ENCODE assay signal across 27 cellular contexts in the genomic region with DNA sequence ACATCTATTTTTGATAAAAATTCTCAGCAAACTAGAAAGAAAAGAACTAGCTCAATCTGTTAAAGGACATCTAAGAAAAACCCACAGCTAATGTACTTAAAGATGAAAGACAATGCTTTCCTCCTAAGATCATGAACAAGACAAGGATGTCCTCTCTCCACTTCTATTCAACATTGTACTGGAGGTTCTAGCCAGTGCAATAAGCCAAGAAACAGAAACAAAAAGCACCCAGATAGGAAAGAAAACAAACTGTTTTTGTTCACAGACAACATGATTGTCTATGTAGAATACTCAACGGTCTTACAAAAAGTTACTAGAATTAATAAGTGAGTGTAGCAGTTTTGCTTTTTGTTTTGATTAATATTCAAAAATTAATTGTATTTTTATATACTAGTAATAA. TPM values are rescaled to one million over a fixed set of nuclear protein-coding genes. Genes with fewer than 3 reads are reported as not detected.
A peak's percentile ranks its signal among the peaks of the same experiment; 100 is the strongest.
DNase-seq lines count a peak whose midpoint lies in the region; ATAC-seq and TF ChIP-seq lines count a peak whose summit lies in the region.
"Had no signal": no experiment of that assay in that cellular context is flagged by ENCODE, and none has a peak within 500 bp of the region (broad histone marks: within the 10 kb centered on the region; RNA-seq: fewer than 3 reads in every experiment).

No MANE protein-coding gene starts in this region.

- H3K9me3 ChIP-seq in DND-41 (ENCODE audit: insufficient read depth, low read length, severe bottlenecking), result no peaks in the 10 kb centered on the region

- peaks cover 17% of the 10 kb centered on the region for H4K20me1 ChIP-seq in DND-41 (ENCODE audit: insufficient read depth, low read length)

- H2AFZ ChIP-seq in DND-41 (ENCODE audit: low read depth, low read length), result no peak overlapping the region

- H3K27me3 ChIP-seq in DND-41 (ENCODE audit: insufficient read depth, low read length, poor library complexity), result no peaks in the 10 kb centered on the region
- H3K27me3 ChIP-seq: heart left ventricle had no signal

- TF ChIP-seq CTCF in DND-41 (IDR thresholded peaks at IDR 0.05; ENCODE audit: borderline replicate concordance, extremely low read depth, low read length, poor library complexity, severe bottlenecking), result no peak

- H3K4me3 Mint-ChIP-seq in activated CD4-positive, alpha-beta T cell treated with anti-CD3 and anti-CD28 coated beads, Interleukin-2, amount 10 ng/mL, durations not matched to agents 24 days and 14 days, result peak overlapping the region; percentile 62
- H3K4me3 Mint-ChIP-seq in activated T-helper 1 cell treated with anti-CD3 and anti-CD28 coated beads, Interleukin-12 subunit alpha, Interleukin-12 subunit beta, Interleukin-2, Interleukin-4 antibody, amounts not matched to agents 30 ng/mL and 10 ng/mL and 1 ng/mL, durations not matched to agents 14 hours and 24 hours and 36 hours, result peak overlapping the region; percentile 65
- peak overlapping the region; percentile 6 to 78 (median 63) for H3K4me3 Mint-ChIP-seq in naive thymus-derived CD8-positive, alpha-beta T cell
- H3K4me3 Mint-ChIP-seq: B cell, memory B cell had no signal

- H3K4me1 Mint-ChIP-seq in activated CD4-positive, alpha-beta T cell treated with anti-CD3 and anti-CD28 coated beads, Interleukin-2, amount 10 ng/mL, durations not matched to agents 24 days and 14 days, result peaks cover 37% of the 10 kb centered on the region
- peaks cover 40% of the 10 kb centered on the region for H3K4me1 Mint-ChIP-seq in activated T-helper 1 cell treated with anti-CD3 and anti-CD28 coated beads, Interleukin-12 subunit alpha, Interleukin-12 subunit beta, Interleukin-2, Interleukin-4 antibody, amounts not matched to agents 30 ng/mL and 10 ng/mL and 1 ng/mL, durations not matched to agents 14 hours and 24 hours and 36 hours (ENCODE audit: low read depth)
- peaks cover 21 to 62% (median 46%) of the 10 kb centered on the region in 4 donors for H3K4me1 Mint-ChIP-seq in naive thymus-derived CD8-positive, alpha-beta T cell

- H3K9ac ChIP-seq in DND-41 (ENCODE audit: low read depth, low read length), result no peak overlapping the region

- H3K27ac Mint-ChIP-seq in activated CD4-positive, alpha-beta T cell treated with anti-CD3 and anti-CD28 coated beads, Interleukin-2, amount 10 ng/mL, durations not matched to agents 24 days and 14 days, result peak overlapping the region; percentile 78
- H3K27ac Mint-ChIP-seq in activated T-helper 1 cell treated with anti-CD3 and anti-CD28 coated beads, Interleukin-12 subunit alpha, Interleukin-12 subunit beta, Interleukin-2, Interleukin-4 antibody, amounts not matched to agents 30 ng/mL and 10 ng/mL and 1 ng/mL, durations not matched to agents 14 hours and 24 hours and 36 hours, result peak overlapping the region; percentile 66
- peak overlapping the region; percentile 63 to 100 (median 90) for H3K27ac Mint-ChIP-seq in naive thymus-derived CD8-positive, alpha-beta T cell
- H3K27ac Mint-ChIP-seq: B cell, memory B cell had no signal

- H3K36me3 ChIP-seq in DND-41 (ENCODE audit: insufficient read depth, low read length), result peaks cover 30% of the 10 kb centered on the region
- H3K36me3 ChIP-seq: cardiac muscle cell, heart left ventricle, tibial nerve had no signal

- peak; percentile 64 for DNase-seq in activated CD4-positive, alpha-beta T cell treated with anti-CD3 and anti-CD28 coated beads, Interleukin-2, amount 10 ng/mL, durations not matched to agents 24 days and 14 days
- no peak for DNase-seq in activated CD4-positive, alpha-beta T cell treated with anti-CD3 and anti-CD28 coated beads for 48 hours
- no peak for DNase-seq in DND-41
- DNase-seq in activated T-helper 1 cell treated with anti-CD3 and anti-CD28 coated beads, Interleukin-12 subunit alpha, Interleukin-12 subunit beta, Interleukin-2, Interleukin-4 antibody, amounts not matched to agents 30 ng/mL and 10 ng/mL and 1 ng/mL, durations not matched to agents 14 hours and 24 hours and 36 hours (ENCODE audit: low spot score), result no peak
- DNase-seq in naive thymus-derived CD8-positive, alpha-beta T cell, result peak in 3 of 10 donors; percentile 40 to 63 (median 55)
- DNase-seq: activated CD4-positive, alpha-beta T cell treated with anti-CD3 and anti-CD28 coated beads, Interleukin-2, amount 50 U/mL, for 1 hour; dorsolateral prefrontal cortex; heart left ventricle; left colon; NCI-H187 treated with DMSO at 0.1 percent for 48 hours; NCI-H226; NCI-H748 treated with DMSO at 0.1 percent for 48 hours; retina; stimulated activated CD4-positive, alpha-beta T cell treated with anti-CD3 and anti-CD28 coated beads, Interleukin-4, amount 100 ng/mL, for 1 hour; stimulated activated naive CD4-positive, alpha-beta T cell treated with Interleukin-2 at 50 U/mL for 16 hours had no signal

- H3K27me3 Mint-ChIP-seq in activated CD4-positive, alpha-beta T cell treated with anti-CD3 and anti-CD28 coated beads, Interleukin-2, amount 10 ng/mL, durations not matched to agents 24 days and 14 days, result no peaks in the 10 kb centered on the region
- H3K27me3 Mint-ChIP-seq in activated T-helper 1 cell treated with anti-CD3 and anti-CD28 coated beads, Interleukin-12 subunit alpha, Interleukin-12 subunit beta, Interleukin-2, Interleukin-4 antibody, amounts not matched to agents 30 ng/mL and 10 ng/mL and 1 ng/mL, durations not matched to agents 14 hours and 24 hours and 36 hours (ENCODE audit: insufficient read depth), result no peaks in the 10 kb centered on the region
- H3K27me3 Mint-ChIP-seq in naive thymus-derived CD8-positive, alpha-beta T cell, result peaks cover 0 to 1% (median 0%) of the 10 kb centered on the region in 5 donors
- H3K27me3 Mint-ChIP-seq: B cell, memory B cell had no signal

- no peak overlapping the region for H3K4me2 ChIP-seq in DND-41 (ENCODE audit: insufficient read depth, low read length)
- H3K4me2 ChIP-seq: smooth muscle cell had no signal

- H3K79me2 ChIP-seq in DND-41 (ENCODE audit: insufficient read depth, low read length), result peaks cover 39% of the 10 kb centered on the region

- intact Hi-C loops in activated CD4-positive, alpha-beta T cell treated with anti-CD3 and anti-CD28 coated beads, Interleukin-2, amount 10 ng/mL, durations not matched to agents 24 days and 14 days (cut with micrococcal nuclease), result no loop called here
- intact Hi-C loops in activated T-helper 1 cell treated with anti-CD3 and anti-CD28 coated beads, Interleukin-12 subunit alpha, Interleukin-12 subunit beta, Interleukin-2, Interleukin-4 antibody, amounts not matched to agents 30 ng/mL and 10 ng/mL and 1 ng/mL, durations not matched to agents 14 hours and 24 hours and 36 hours (cut with micrococcal nuclease), result no loop called here

- peaks cover 40% of the 10 kb centered on the region for H3K4me1 ChIP-seq in DND-41 (ENCODE audit: insufficient read depth, low read length)
- H3K4me1 ChIP-seq: tibial nerve had no signal

- H3K4me3 ChIP-seq in DND-41 (ENCODE audit: low read depth in 1 of 2, low read length in 2 of 2), result no peak overlapping the region
- H3K4me3 ChIP-seq: cardiac muscle cell, dorsolateral prefrontal cortex, heart left ventricle, smooth muscle cell, tibial nerve had no signal

- POLR2A ChIA-PET in naive thymus-derived CD8-positive, alpha-beta T cell (lab: Charles Lee), result interaction anchor here (0.6 kb wide), 1 partner anchor 543 kb away, joined by 7 read pairs; no protein-coding TSS in a partner anchor

- H3K27ac ChIP-seq in DND-41 (ENCODE audit: low read length), result peak overlapping the region; percentile 68
- H3K27ac ChIP-seq: cardiac muscle cell, dorsolateral prefrontal cortex, epithelial cell of prostate, heart left ventricle, tibial nerve had no signal

- ATAC-seq in DND-41 (ENCODE audit: insufficient read depth, low read depth), result peak; percentile 23
- ATAC-seq in naive thymus-derived CD8-positive, alpha-beta T cell, result peak; percentile 16 to 33
- no peak for ATAC-seq in GM21723 (IDR thresholded peaks at IDR 0.05; ENCODE audit: unreplicated experiment)
- no peak for ATAC-seq in SK-N-SH treated with all-trans-retinoic acid at 6 μM for 48 hours
- ATAC-seq in HG03139 (IDR thresholded peaks at IDR 0.05; ENCODE audit: unreplicated experiment), result no peak
- ATAC-seq: heart left ventricle, left colon had no signal

- peaks cover 35% of the 10 kb centered on the region for H3K36me3 Mint-ChIP-seq in activated CD4-positive, alpha-beta T cell treated with anti-CD3 and anti-CD28 coated beads, Interleukin-2, amount 10 ng/mL, durations not matched to agents 24 days and 14 days (ENCODE audit: low read depth)
- H3K36me3 Mint-ChIP-seq in activated T-helper 1 cell treated with anti-CD3 and anti-CD28 coated beads, Interleukin-12 subunit alpha, Interleukin-12 subunit beta, Interleukin-2, Interleukin-4 antibody, amounts not matched to agents 30 ng/mL and 10 ng/mL and 1 ng/mL, durations not matched to agents 14 hours and 24 hours and 36 hours (ENCODE audit: low read depth), result peaks cover 22% of the 10 kb centered on the region
- H3K36me3 Mint-ChIP-seq in naive thymus-derived CD8-positive, alpha-beta T cell, result peaks cover 8 to 27% (median 16%) of the 10 kb centered on the region in 3 donors
- H3K36me3 Mint-ChIP-seq: memory B cell had no signal

- H3K9me3 Mint-ChIP-seq in activated CD4-positive, alpha-beta T cell treated with anti-CD3 and anti-CD28 coated beads, Interleukin-2, amount 10 ng/mL, durations not matched to agents 24 days and 14 days, result no peaks in the 10 kb centered on the region
- H3K9me3 Mint-ChIP-seq in activated T-helper 1 cell treated with anti-CD3 and anti-CD28 coated beads, Interleukin-12 subunit alpha, Interleukin-12 subunit beta, Interleukin-2, Interleukin-4 antibody, amounts not matched to agents 30 ng/mL and 10 ng/mL and 1 ng/mL, durations not matched to agents 14 hours and 24 hours and 36 hours, result no peaks in the 10 kb centered on the region
- no peaks in the 10 kb centered on the region for H3K9me3 Mint-ChIP-seq in naive thymus-derived CD8-positive, alpha-beta T cell
- H3K9me3 Mint-ChIP-seq: memory B cell had no signal

RNA-seq across cellular contexts. Expression of a gene that starts 7.8 kb away (rescaled TPM):
- total RNA-seq in activated CD4-positive, alpha-beta T cell treated with anti-CD3 and anti-CD28 coated beads, Interleukin-2, amount 10 ng/mL, durations not matched to agents 24 days and 14 days, result 381 and 400 TPM in 2 replicates
- 486 and 491 TPM in 2 replicates for total RNA-seq in activated T-helper 1 cell treated with anti-CD3 and anti-CD28 coated beads, Interleukin-12 subunit alpha, Interleukin-12 subunit beta, Interleukin-2, Interleukin-4 antibody, amounts not matched to agents 30 ng/mL and 10 ng/mL and 1 ng/mL, durations not matched to agents 14 hours and 24 hours and 36 hours
- 100 to 1,000 TPM; 355 to 362 TPM for total RNA-seq in naive thymus-derived CD8-positive, alpha-beta T cell
- polyA plus RNA-seq in naive thymus-derived CD8-positive, alpha-beta T cell, result 1,000 to 10,000 TPM; 1,161 to 1,259 (median 1,215) TPM
- total RNA-seq: cardiac muscle cell, H1, LHCN-M2, myocyte, smooth muscle cell had no signal
- polyA plus RNA-seq: cardiac muscle cell, H1, smooth muscle cell had no signal

RNA-seq across cellular contexts. Expression of a gene that starts 9.4 kb away (rescaled TPM):
- 143 and 145 TPM in 2 replicates for total RNA-seq in activated CD4-positive, alpha-beta T cell treated with anti-CD3 and anti-CD28 coated beads, Interleukin-2, amount 10 ng/mL, durations not matched to agents 24 days and 14 days
- total RNA-seq in activated T-helper 1 cell treated with anti-CD3 and anti-CD28 coated beads, Interleukin-12 subunit alpha, Interleukin-12 subunit beta, Interleukin-2, Interleukin-4 antibody, amounts not matched to agents 30 ng/mL and 10 ng/mL and 1 ng/mL, durations not matched to agents 14 hours and 24 hours and 36 hours, result 134 and 145 TPM in 2 replicates
- total RNA-seq in naive thymus-derived CD8-positive, alpha-beta T cell, result 100 to 1,000 TPM; 202 to 209 TPM
- 100 to 1,000 TPM; 397 to 400 (median 397) TPM for polyA plus RNA-seq in naive thymus-derived CD8-positive, alpha-beta T cell
- total RNA-seq: cardiac muscle cell, H1, LHCN-M2, myocyte, smooth muscle cell had no signal
- polyA plus RNA-seq: cardiac muscle cell, H1, smooth muscle cell had no signal

RNA-seq across cellular contexts. Expression of a gene that starts 24.7 kb away (rescaled TPM):
- 46.3 and 47.9 TPM in 2 replicates for total RNA-seq in activated CD4-positive, alpha-beta T cell treated with anti-CD3 and anti-CD28 coated beads, Interleukin-2, amount 10 ng/mL, durations not matched to agents 24 days and 14 days
- 44.1 and 46.0 TPM in 2 replicates for total RNA-seq in activated T-helper 1 cell treated with anti-CD3 and anti-CD28 coated beads, Interleukin-12 subunit alpha, Interleukin-12 subunit beta, Interleukin-2, Interleukin-4 antibody, amounts not matched to agents 30 ng/mL and 10 ng/mL and 1 ng/mL, durations not matched to agents 14 hours and 24 hours and 36 hours
- 10 to 100 TPM; 48.7 to 52.8 TPM for total RNA-seq in naive thymus-derived CD8-positive, alpha-beta T cell
- polyA plus RNA-seq in naive thymus-derived CD8-positive, alpha-beta T cell, result 10 to 100 TPM; 20.7 to 31.0 (median 24.3) TPM

RNA-seq across cellular contexts. Expression of a gene that starts 30.2 kb away (rescaled TPM):
- 571 TPM in 2 replicates for total RNA-seq in activated CD4-positive, alpha-beta T cell treated with anti-CD3 and anti-CD28 coated beads, Interleukin-2, amount 10 ng/mL, durations not matched to agents 24 days and 14 days
- 630 and 646 TPM in 2 replicates for total RNA-seq in activated T-helper 1 cell treated with anti-CD3 and anti-CD28 coated beads, Interleukin-12 subunit alpha, Interleukin-12 subunit beta, Interleukin-2, Interleukin-4 antibody, amounts not matched to agents 30 ng/mL and 10 ng/mL and 1 ng/mL, durations not matched to agents 14 hours and 24 hours and 36 hours
- 100 to 1,000 TPM; 564 to 620 TPM for total RNA-seq in naive thymus-derived CD8-positive, alpha-beta T cell
- polyA plus RNA-seq in naive thymus-derived CD8-positive, alpha-beta T cell, result 1,000 to 10,000 TPM in 1 of 3 donors, 100 to 1,000 TPM in 2; 811 to 1,213 (median 948) TPM
- total RNA-seq: cardiac muscle cell, H1, LHCN-M2, myocyte, smooth muscle cell had no signal
- polyA plus RNA-seq: cardiac muscle cell, H1, smooth muscle cell had no signal

Comparison
In these comparisons a context has a peak if more than half of its experiments do, and no peak if none do; other contexts are left out.
1. ATAC-seq: peak in DND-41 (single experiment) and naive thymus-derived CD8-positive, alpha-beta T cell (2 of 2); none in GM21723 (single experiment), SK-N-SH treated with all-trans-retinoic acid at 6 μM for 48 hours (single experiment) and HG03139 (single experiment).
2. Peak in every context shown above with its lines, with median percentiles within 50 percentile points of each other: H3K27ac Mint-ChIP-seq and H3K4me3 Mint-ChIP-seq.